ENCODE assay signal across 26 cellular contexts in the genomic region with DNA sequence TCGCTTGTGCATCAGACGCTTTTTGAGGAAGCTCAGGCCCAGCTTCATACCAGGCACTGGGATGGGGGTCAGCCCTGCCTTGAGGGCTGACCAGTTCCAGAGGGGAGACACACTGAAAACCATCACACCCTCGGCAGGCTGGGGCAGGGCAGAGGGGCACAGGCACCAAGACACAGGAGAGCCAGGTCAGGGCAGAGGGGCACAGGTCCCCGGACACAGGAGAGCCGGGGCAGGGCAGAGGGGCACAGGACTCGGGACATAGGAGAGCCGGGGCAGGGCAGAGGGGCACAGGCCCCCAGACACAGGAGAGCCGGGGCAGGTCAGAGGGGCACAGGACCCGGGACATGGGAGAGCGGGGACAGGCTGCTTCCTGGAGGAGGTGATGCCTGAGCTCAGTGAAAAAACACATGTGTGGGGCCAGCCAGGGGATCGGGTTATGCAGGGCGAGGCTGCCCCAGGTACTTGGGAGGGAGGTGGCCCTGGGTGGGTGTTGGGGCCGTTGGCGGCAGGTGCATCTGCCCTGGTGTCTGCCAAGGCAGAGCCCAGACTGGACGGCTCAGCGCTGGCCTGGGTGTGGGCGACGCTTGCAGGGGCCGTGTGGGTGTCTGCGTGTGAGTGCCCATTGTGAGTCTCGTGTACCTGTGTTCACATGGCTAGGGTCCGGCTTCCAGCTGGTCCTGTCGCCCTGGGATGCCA. TPM values are rescaled to one million over a fixed set of nuclear protein-coding genes. Genes with fewer than 3 reads are reported as not detected.
A peak's percentile ranks its signal among the peaks of the same experiment; 100 is the strongest.
DNase-seq lines count a peak whose midpoint lies in the region; ATAC-seq and TF ChIP-seq lines count a peak whose summit lies in the region.
"Had no signal": no experiment of that assay in that cellular context is flagged by ENCODE, and none has a peak within 500 bp of the region (broad histone marks: within the 10 kb centered on the region; RNA-seq: fewer than 3 reads in every experiment).

No MANE protein-coding gene starts in this region.

- H3K4me2 ChIP-seq in neuronal stem cell (ENCODE audit: insufficient read depth, low read length, poor library complexity, severe bottlenecking) = no peak overlapping the region
- H3K4me2 ChIP-seq: BLaER1 had no signal

- intact Hi-C loops in left cardiac atrium (cut with DNase I) = no loop called here
- intact Hi-C loops in left ventricle myocardium superior (cut with micrococcal nuclease) = no loop called here
- intact Hi-C loops in stomach (cut with DNase I; ENCODE audit: low total_unique reads) = no loop called here

- no peak overlapping the region for H3K4me3 ChIP-seq in right atrium auricular region
- H3K4me3 ChIP-seq in neuronal stem cell (ENCODE audit: low read length in 2 of 2) = peak overlapping the region in 1 of 2 donors; percentile 41
- H3K4me3 ChIP-seq in stomach = no peak overlapping the region
- H3K4me3 ChIP-seq: BLaER1, GM23248, HAP-1, SK-N-MC had no signal

- ATAC-seq in left cardiac atrium (no peak), left ventricle myocardium superior (no peak), HG02981 (IDR thresholded peaks at IDR 0.05; ENCODE audit: unreplicated experiment) (no peak), GM19463 (IDR thresholded peaks at IDR 0.05; ENCODE audit: unreplicated experiment) (no peak)

- TF ChIP-seq POLR2A in stomach (IDR thresholded peaks at IDR 0.05) = no peak

- peak overlapping the region; percentile 53 for H3K4ac ChIP-seq in neuronal stem cell (ENCODE audit: low read length)

- WGBS in neuronal stem cell (ENCODE audit: extremely low coverage in 2 of 2, insufficient read length in 2 of 2, insufficient replicate concordance in 1 of 2), 2 donors = no CpG with 5 or more reads among the region's 23 CpGs
- WGBS in stomach, 5 donors = 72 to 86% (median 84%) methylated on average over 16 to 23 of the region's 23 CpGs

- peak overlapping the region; percentile 41 for H2BK12ac ChIP-seq in neuronal stem cell (ENCODE audit: low read length)

- no peak overlapping the region for H4K8ac ChIP-seq in neuronal stem cell (ENCODE audit: low read depth, low read length)

- H3K23ac ChIP-seq in neuronal stem cell (ENCODE audit: low read depth, low read length, poor library complexity) = peak overlapping the region; percentile 65

- TF ChIP-seq EP300 in stomach (IDR thresholded peaks at IDR 0.05) = no peak

- DNase-seq in left cardiac atrium (peak; percentile 18), right atrium auricular region (ENCODE audit: low spot score) (no peak), left ventricle myocardium superior (peak; percentile 31), neuronal stem cell (ENCODE audit: low spot score) (no peak), stomach (no peak)
- DNase-seq: CD4-positive, CD25-positive, alpha-beta regulatory T cell; DMS53; GM23248; KBM-7; MV-4-11; NCI-H1105; NCI-H1436 treated with DMSO at 0.1 percent for 48 hours; NCI-H1930; NCI-H446; NCI-H524 treated with DMSO at 0.1 percent for 48 hours; RPMI8226; SIG-M5 had no signal

- peak overlapping the region; percentile 89 for H2AK5ac ChIP-seq in neuronal stem cell (ENCODE audit: low read depth, low read length)

- no peak overlapping the region for H3K9ac ChIP-seq in neuronal stem cell (ENCODE audit: low read depth, low read length, poor library complexity)
- H3K9ac ChIP-seq: BLaER1, GM23248 had no signal

- H3K9me3 ChIP-seq in right atrium auricular region (no peaks in the 10 kb centered on the region), neuronal stem cell (replicated peaks in 1 of 2; ENCODE audit: control insufficient read depth in 2 of 2, insufficient read depth in 1 of 2, low read depth in 1 of 2, low read length in 2 of 2) (peaks cover 0 to 12% of the 10 kb centered on the region in 2 donors), stomach (no peaks in the 10 kb centered on the region)
- H3K9me3 ChIP-seq: BLaER1, HAP-1 had no signal

- TF ChIP-seq CTCF in right atrium auricular region (IDR thresholded peaks at IDR 0.05) = no peak
- TF ChIP-seq CTCF in stomach (IDR thresholded peaks at IDR 0.05) = no peak

- peak overlapping the region; percentile 71 for H3K14ac ChIP-seq in neuronal stem cell (ENCODE audit: low read length)

- H3K27me3 ChIP-seq in right atrium auricular region (no peaks in the 10 kb centered on the region), neuronal stem cell (ENCODE audit: control insufficient read depth in 3 of 3, insufficient read depth in 3 of 3, low read depth in 1 of 3, low read length in 3 of 3) (peaks cover 0 to 50% (median 11%) of the 10 kb centered on the region in 3 experiments), stomach (peaks cover 0 to 36% (median 0%) of the 10 kb centered on the region in 3 donors)
- H3K27me3 ChIP-seq: BLaER1 had no signal

- peak overlapping the region in 1 of 2 donors; percentile 1 for H3K27ac ChIP-seq in right atrium auricular region
- no peak overlapping the region for H3K27ac ChIP-seq in neuronal stem cell (replicated peaks; ENCODE audit: low read length)
- no peak overlapping the region for H3K27ac ChIP-seq in stomach
- H3K27ac ChIP-seq: BLaER1, GM23248, SK-N-MC had no signal

- no peak overlapping the region for H4K91ac ChIP-seq in neuronal stem cell (ENCODE audit: low read depth, low read length, poor library complexity)

- peak overlapping the region; percentile 38 for H3K18ac ChIP-seq in neuronal stem cell (ENCODE audit: low read length)

- H2AFZ ChIP-seq in neuronal stem cell (ENCODE audit: low read length) = no peak overlapping the region
- H2AFZ ChIP-seq: GM23248 had no signal

- H2BK120ac ChIP-seq in neuronal stem cell (ENCODE audit: low read depth, low read length) = no peak overlapping the region

- H3K4me1 ChIP-seq in right atrium auricular region (peaks cover 0 to 22% of the 10 kb centered on the region in 2 donors), neuronal stem cell (ENCODE audit: control insufficient read depth in 2 of 2, insufficient read depth in 1 of 2, low read depth in 1 of 2, low read length in 2 of 2) (peaks cover 8 to 20% of the 10 kb centered on the region in 2 donors), stomach (peaks cover 0 to 8% (median 0%) of the 10 kb centered on the region in 4 donors)
- H3K4me1 ChIP-seq: HAP-1 had no signal

- H2BK15ac ChIP-seq in neuronal stem cell (ENCODE audit: low read length) = peak overlapping the region; percentile 58

- H3K36me3 ChIP-seq in right atrium auricular region = no peaks in the 10 kb centered on the region
- peaks cover 0 to 8% of the 10 kb centered on the region in 2 donors for H3K36me3 ChIP-seq in neuronal stem cell (replicated peaks in 1 of 2; ENCODE audit: control insufficient read depth in 2 of 2, insufficient read depth in 2 of 2, low read length in 2 of 2)
- no peaks in the 10 kb centered on the region for H3K36me3 ChIP-seq in stomach
- H3K36me3 ChIP-seq: BLaER1, HAP-1 had no signal

- no peaks in the 10 kb centered on the region for H3K79me1 ChIP-seq in neuronal stem cell (ENCODE audit: low read depth, low read length)

- H2BK5ac ChIP-seq in neuronal stem cell (ENCODE audit: low read length) = no peak overlapping the region

RNA-seq across cellular contexts. Expression of a gene that starts 15.1 kb away (rescaled TPM):
- total RNA-seq in left cardiac atrium (1 to 10 TPM; 4.3 to 7.4 TPM), right atrium auricular region (1 to 10 TPM; 4.3 to 5.2 TPM), left ventricle myocardium superior (2.4 TPM), stomach (10 to 100 TPM in 1 of 5 donors, 1 to 10 TPM in 1, under 1 TPM in 1, not detected in 2; 0.55 to 14.3 (median 1.3) TPM)
- polyA plus RNA-seq in neuronal stem cell (2013, experiment 1 of 2) = 3.7 TPM
- polyA plus RNA-seq in neuronal stem cell (2013, experiment 2 of 2) = 3.8 TPM
- polyA plus RNA-seq in stomach = 1 to 10 TPM in 2 of 3 donors, under 1 TPM in 1; 0.92 to 3.1 (median 1.4) TPM

RNA-seq across cellular contexts. Expression of a gene that starts 30.8 kb away (rescaled TPM):
- total RNA-seq in left cardiac atrium (not detected), right atrium auricular region (not detected), left ventricle myocardium superior (not detected), stomach (not detected)
- not detected for polyA plus RNA-seq in neuronal stem cell (2013, experiment 1 of 2)
- not detected for polyA plus RNA-seq in neuronal stem cell (2013, experiment 2 of 2)
- polyA plus RNA-seq in stomach = not detected
- total RNA-seq: CD4-positive, CD25-positive, alpha-beta regulatory T cell; Daoy; GM23248; MCF 10A had no signal
- polyA plus RNA-seq: AG04450; CD4-positive, CD25-positive, alpha-beta regulatory T cell; GM23248 had no signal

RNA-seq across cellular contexts. Expression of a gene that starts 34.2 kb away (rescaled TPM):
- total RNA-seq in left cardiac atrium (10 to 100 TPM in 1 of 2 donors, 1 to 10 TPM in 1; 9.6 to 13.0 TPM), right atrium auricular region (10 to 100 TPM; 11.9 to 12.4 TPM), left ventricle myocardium superior (11.8 TPM), stomach (10 to 100 TPM; 11.7 to 74.2 (median 16.7) TPM)
- 18.8 TPM for polyA plus RNA-seq in neuronal stem cell (2013, experiment 1 of 2)
- 19.4 TPM for polyA plus RNA-seq in neuronal stem cell (2013, experiment 2 of 2)
- polyA plus RNA-seq in stomach = 10 to 100 TPM; 15.6 to 28.9 (median 28.3) TPM

RNA-seq across cellular contexts. Expression of a gene that starts 40.5 kb away (rescaled TPM):
- total RNA-seq in left cardiac atrium = 10 to 100 TPM; 13.9 to 16.7 TPM
- total RNA-seq in right atrium auricular region = 10 to 100 TPM in 1 of 2 donors, 1 to 10 TPM in 1; 4.9 to 27.7 TPM
- 5.1 TPM for total RNA-seq in left ventricle myocardium superior
- 0.17 TPM for polyA plus RNA-seq in neuronal stem cell (2013, experiment 1 of 2)
- polyA plus RNA-seq in neuronal stem cell (2013, experiment 2 of 2) = 0.15 TPM
- total RNA-seq in stomach = 10 to 100 TPM in 1 of 5 donors, 1 to 10 TPM in 2, not detected in 2; 3.3 to 20.6 (median 3.3) TPM
- 1 to 10 TPM; 1.3 to 1.9 (median 1.4) TPM for polyA plus RNA-seq in stomach
- total RNA-seq: CD4-positive, CD25-positive, alpha-beta regulatory T cell; Daoy; LHCN-M2; MCF 10A had no signal
- polyA plus RNA-seq: AG04450; CD4-positive, CD25-positive, alpha-beta regulatory T cell; GM23248 had no signal

Comparison
In these comparisons a context has a peak if more than half of its experiments do, and no peak if none do; other contexts are left out.
1. DNase-seq: peak in left cardiac atrium (single experiment) and left ventricle myocardium superior (single experiment); none in right atrium auricular region (single experiment), neuronal stem cell (single experiment) and stomach (single experiment).